Comparison of ENCODE assay signal across 24 cellular contexts in the genomic region with DNA sequence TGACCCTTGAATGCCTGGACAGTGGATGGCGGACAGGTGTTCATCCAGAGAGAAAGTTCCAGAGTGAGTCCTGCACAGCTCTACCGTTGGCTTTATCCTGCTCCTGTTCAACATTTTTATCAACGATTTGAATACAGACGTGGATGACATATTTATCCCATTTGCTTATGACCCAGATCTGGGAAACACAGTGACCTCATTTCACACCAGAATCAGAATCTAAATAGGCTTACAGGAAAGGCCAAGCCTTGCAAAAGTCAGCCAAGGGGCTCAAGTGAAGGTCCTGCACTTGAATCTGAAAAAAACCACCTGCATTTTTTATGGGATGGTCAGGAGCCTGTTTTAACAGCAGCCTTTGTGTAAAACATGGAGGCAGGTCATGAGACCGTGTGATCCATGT. TPM values are rescaled to one million over a fixed set of nuclear protein-coding genes. Genes with fewer than 3 reads are reported as not detected.
"Had no signal": no experiment of that assay in that cellular context is flagged by ENCODE, and none has a peak within 500 bp of the region (broad histone marks: within the 10 kb centered on the region; RNA-seq: fewer than 3 reads in every experiment).

No MANE protein-coding gene starts in this region.

- H3K4me3 ChIP-seq: MG63, SJSA1, SK-N-MC had no signal

- DNase-seq: IMR-90, Karpas-422, KG1, MG63, NCI-H1092, NCI-H1105 treated with DMSO at 0.1 percent for 48 hours, NCI-H1417 treated with DMSO at 0.1 percent for 48 hours, NCI-H146, NCI-H1694 treated with DMSO at 0.1 percent for 48 hours, NCI-H1930, NCI-H2081, NCI-H2107, NCI-H2227 treated with DMSO at 0.1 percent for 48 hours, NCI-H524, NCI-H526 treated with DMSO at 0.1 percent for 48 hours, NCI-H748 treated with DMSO at 0.1 percent for 48 hours, RPMI8226, SIG-M5, SW 1271 had no signal

- FAIRE-seq: HepG2, RCC 7860 had no signal

- H3K36me3 ChIP-seq: MG63, SJSA1 had no signal

- H3K27me3 ChIP-seq: MG63, SJSA1 had no signal

- H3K9me3 ChIP-seq: SJSA1 had no signal

- H3K4me1 ChIP-seq: SJSA1 had no signal

- H3K27ac ChIP-seq: SJSA1, SK-N-MC had no signal

RNA-seq across cellular contexts. Expression of a gene that starts 18.4 kb away (rescaled TPM):
- total RNA-seq: HepG2, NCI-H460 had no signal
